In genomic region chr9:128551652-128552152, GRCh38 we compare ENCODE assay signal across 8 cellular contexts. TPM values are rescaled to one million over a fixed set of nuclear protein-coding genes. Genes with fewer than 3 reads are reported as not detected.
DNase-seq lines count a peak whose midpoint lies in the region; ATAC-seq lines count a peak whose summit lies in the region.

No MANE protein-coding gene starts in this region.

- H3K9me3 Mint-ChIP-seq in activated T-cell treated with anti-CD3 and anti-CD28 coated beads, Interleukin-2, amount 50 U/mL, for 4 hours = no peaks in the 10 kb centered on the region
- H3K9me3 Mint-ChIP-seq in activated T-helper 2 cell treated with anti-CD3 and anti-CD28 coated beads, Interferon-gamma antibody, Interleukin-2, Interleukin-4, amounts not matched to agents 10 μg/mL and 5 μg/mL and 100 μg/mL, durations not matched to agents 14 hours and 24 hours and 36 hours = no peaks in the 10 kb centered on the region
- no peaks in the 10 kb centered on the region for H3K9me3 Mint-ChIP-seq in immature natural killer cell

- no peaks in the 10 kb centered on the region for H3K36me3 Mint-ChIP-seq in activated T-cell treated with anti-CD3 and anti-CD28 coated beads, Interleukin-2, amount 50 U/mL, for 4 hours (ENCODE audit: insufficient read depth)
- peaks cover 3% of the 10 kb centered on the region for H3K36me3 Mint-ChIP-seq in activated T-helper 2 cell treated with anti-CD3 and anti-CD28 coated beads, Interferon-gamma antibody, Interleukin-2, Interleukin-4, amounts not matched to agents 10 μg/mL and 5 μg/mL and 100 μg/mL, durations not matched to agents 14 hours and 24 hours and 36 hours (ENCODE audit: low read depth)
- H3K36me3 Mint-ChIP-seq in immature natural killer cell = no peaks in the 10 kb centered on the region

- no peaks in the 10 kb centered on the region for H3K27me3 Mint-ChIP-seq in activated T-cell treated with anti-CD3 and anti-CD28 coated beads, Interleukin-2, amount 50 U/mL, for 4 hours (ENCODE audit: low read depth)
- no peaks in the 10 kb centered on the region for H3K27me3 Mint-ChIP-seq in activated T-helper 2 cell treated with anti-CD3 and anti-CD28 coated beads, Interferon-gamma antibody, Interleukin-2, Interleukin-4, amounts not matched to agents 10 μg/mL and 5 μg/mL and 100 μg/mL, durations not matched to agents 14 hours and 24 hours and 36 hours (ENCODE audit: low read depth)
- H3K27me3 Mint-ChIP-seq in immature natural killer cell (ENCODE audit: low read depth in 3 of 3) = peaks cover 7 to 15% (median 9%) of the 10 kb centered on the region in 3 donors

- H3K4me3 Mint-ChIP-seq in activated T-cell treated with anti-CD3 and anti-CD28 coated beads, Interleukin-2, amount 50 U/mL, for 4 hours = peak overlapping the region; percentile 89
- peak overlapping the region; percentile 86 for H3K4me3 Mint-ChIP-seq in activated T-helper 2 cell treated with anti-CD3 and anti-CD28 coated beads, Interferon-gamma antibody, Interleukin-2, Interleukin-4, amounts not matched to agents 10 μg/mL and 5 μg/mL and 100 μg/mL, durations not matched to agents 14 hours and 24 hours and 36 hours (ENCODE audit: low read depth)
- H3K4me3 Mint-ChIP-seq in immature natural killer cell = peak overlapping the region; percentile 92 to 97 (median 95)

- ATAC-seq in activated T-cell treated with anti-CD3 and anti-CD28 coated beads, Interleukin-2, amount 50 U/mL, for 4 hours = no peak
- ATAC-seq in GM21360 (IDR thresholded peaks at IDR 0.05; ENCODE audit: unreplicated experiment) = no peak

- peak overlapping the region; percentile 86 for H3K27ac ChIP-seq in substantia nigra (ENCODE audit: low read depth, low read length, poor library complexity, severe bottlenecking)

- H3K27ac Mint-ChIP-seq in activated T-helper 2 cell treated with anti-CD3 and anti-CD28 coated beads, Interferon-gamma antibody, Interleukin-2, Interleukin-4, amounts not matched to agents 10 μg/mL and 5 μg/mL and 100 μg/mL, durations not matched to agents 14 hours and 24 hours and 36 hours = peak overlapping the region; percentile 91
- H3K27ac Mint-ChIP-seq in immature natural killer cell = peak overlapping the region; percentile 92 to 100 (median 98)

- intact Hi-C loops in activated T-helper 2 cell treated with anti-CD3 and anti-CD28 coated beads, Interferon-gamma antibody, Interleukin-2, Interleukin-4, amounts not matched to agents 10 μg/mL and 5 μg/mL and 100 μg/mL, durations not matched to agents 14 hours and 24 hours and 36 hours (cut with micrococcal nuclease) = loop anchor here (1.0 to 10.0 kb wide), 5 partner anchors 47 to 387 kb away; partner anchors contain the start of genes BBLN, GLE1, ODF2 and SET

- peaks cover 34% of the 10 kb centered on the region for H3K4me1 Mint-ChIP-seq in activated T-cell treated with anti-CD3 and anti-CD28 coated beads, Interleukin-2, amount 50 U/mL, for 4 hours (ENCODE audit: low read depth)
- H3K4me1 Mint-ChIP-seq in activated T-helper 2 cell treated with anti-CD3 and anti-CD28 coated beads, Interferon-gamma antibody, Interleukin-2, Interleukin-4, amounts not matched to agents 10 μg/mL and 5 μg/mL and 100 μg/mL, durations not matched to agents 14 hours and 24 hours and 36 hours (ENCODE audit: low read depth) = peaks cover 31% of the 10 kb centered on the region
- peaks cover 30 to 38% of the 10 kb centered on the region in 2 donors for H3K4me1 Mint-ChIP-seq in immature natural killer cell

- no peak for DNase-seq in activated T-cell treated with anti-CD3 and anti-CD28 coated beads, Interleukin-2, amount 50 U/mL, for 4 hours
- DNase-seq in activated T-cell treated with anti-CD3 and anti-CD28 coated beads, Interleukin-2, amount 50 U/mL, for 1 hour = no peak
- DNase-seq in activated T-helper 2 cell treated with anti-CD3 and anti-CD28 coated beads, Interferon-gamma antibody, Interleukin-2, Interleukin-4, amounts not matched to agents 10 μg/mL and 5 μg/mL and 100 μg/mL, durations not matched to agents 14 hours and 24 hours and 36 hours (ENCODE audit: low spot score) = no peak
- no peak for DNase-seq in immature natural killer cell
- DNase-seq in substantia nigra (lab: John Stamatoyannopoulos, UW) = no peak
- DNase-seq in activated CD8-positive, alpha-beta memory T cell treated with anti-CD3 and anti-CD28 coated beads for 24 hours = no peak
- DNase-seq in NOMO-1 treated with dmso at 0.1 percent for 144 hours (lab: John Stamatoyannopoulos, UW; ENCODE audit: unreplicated experiment) = no peak

RNA-seq across cellular contexts. Expression of gene SPTAN1, which starts 0.7 kb away (rescaled TPM):
- total RNA-seq in activated T-cell treated with anti-CD3 and anti-CD28 coated beads, Interleukin-2, amount 50 U/mL, for 4 hours = 100 to 1,000 TPM; 110 to 132 (median 118) TPM
- total RNA-seq in activated T-helper 2 cell treated with anti-CD3 and anti-CD28 coated beads, Interferon-gamma antibody, Interleukin-2, Interleukin-4, amounts not matched to agents 10 μg/mL and 5 μg/mL and 100 μg/mL, durations not matched to agents 14 hours and 24 hours and 36 hours = 286 and 303 TPM in 2 replicates
- polyA plus RNA-seq in immature natural killer cell = 100 to 1,000 TPM in 1 of 3 donors, 10 to 100 TPM in 1, 1 to 10 TPM in 1; 4.8 to 112 (median 25.5) TPM

RNA-seq across cellular contexts. Expression of gene GLE1, which starts 47.2 kb away (rescaled TPM):
- 10 to 100 TPM; 39.3 to 42.2 (median 41.9) TPM for total RNA-seq in activated T-cell treated with anti-CD3 and anti-CD28 coated beads, Interleukin-2, amount 50 U/mL, for 4 hours
- total RNA-seq in activated T-helper 2 cell treated with anti-CD3 and anti-CD28 coated beads, Interferon-gamma antibody, Interleukin-2, Interleukin-4, amounts not matched to agents 10 μg/mL and 5 μg/mL and 100 μg/mL, durations not matched to agents 14 hours and 24 hours and 36 hours = 56.0 and 57.5 TPM in 2 replicates
- 10 to 100 TPM; 17.4 to 49.3 (median 22.8) TPM for polyA plus RNA-seq in immature natural killer cell
